8 cellular contexts compared by ENCODE assay signal in genomic region chr17:12545877-12546513, GRCh38.
DNase-seq lines count a peak whose midpoint lies in the region; ATAC-seq and TF ChIP-seq lines count a peak whose summit lies in the region.

No MANE protein-coding gene starts in this region.

- no peak overlapping the region for H3K27ac ChIP-seq in mammary epithelial cell (ENCODE audit: insufficient read depth, low read depth, low read length)
- no peak overlapping the region for H3K27ac ChIP-seq in aorta (ENCODE audit: low read depth in 1 of 2, low read length in 2 of 2)

- H3K4me3 Mint-ChIP-seq in activated CD4-positive, alpha-beta T cell treated with anti-CD3 and anti-CD28 coated beads for 36 hours: no peak overlapping the region
- no peak overlapping the region for H3K4me3 Mint-ChIP-seq in activated CD4-positive, alpha-beta T cell treated with anti-CD3 and anti-CD28 coated beads, Interleukin-2, amount 10 ng/mL, durations not matched to agents 7 days and 5 days

- no peak for ATAC-seq in activated CD4-positive, alpha-beta T cell treated with anti-CD3 and anti-CD28 coated beads for 36 hours
- ATAC-seq in HG02759 (IDR thresholded peaks at IDR 0.05; ENCODE audit: unreplicated experiment) (peak; percentile 80), left lobe of liver (peak; percentile 93), aorta (ENCODE audit: low FRiP score) (peak; percentile 64)

- H2AFZ ChIP-seq in mammary epithelial cell (ENCODE audit: low read depth, low read length): no peak overlapping the region

- H3K9ac ChIP-seq in mammary epithelial cell (ENCODE audit: insufficient read depth, low read length): no peak overlapping the region

- H3K4me3 ChIP-seq in mammary epithelial cell (replicated peaks in 1 of 3; ENCODE audit: insufficient read depth in 1 of 3, low read depth in 2 of 3, low read length in 3 of 3): no peak overlapping the region
- no peak overlapping the region for H3K4me3 ChIP-seq in aorta (ENCODE audit: low read length in 2 of 2)

- H3K27ac Mint-ChIP-seq in activated CD4-positive, alpha-beta T cell treated with anti-CD3 and anti-CD28 coated beads for 36 hours: no peak overlapping the region
- no peak overlapping the region for H3K27ac Mint-ChIP-seq in activated CD4-positive, alpha-beta T cell treated with anti-CD3 and anti-CD28 coated beads, Interleukin-2, amount 10 ng/mL, durations not matched to agents 7 days and 5 days

- no peaks in the 10 kb centered on the region for H3K4me1 ChIP-seq in mammary epithelial cell (ENCODE audit: insufficient read depth, low read length)
- peaks cover 0 to 5% of the 10 kb centered on the region in 2 donors for H3K4me1 ChIP-seq in aorta (ENCODE audit: control insufficient read depth in 1 of 2, insufficient read depth in 2 of 2, low read length in 2 of 2)

- TF ChIP-seq CTCF in mammary epithelial cell (conservative IDR thresholded peaks at IDR 0.05 in 1 of 2, IDR thresholded peaks at IDR 0.05 in 1 of 2; ENCODE audit: extremely low read depth in 1 of 2, insufficient read depth in 1 of 2, low read depth in 1 of 2, low read length in 2 of 2): peak; percentile 27 to 34

- no peaks in the 10 kb centered on the region for H3K4me1 Mint-ChIP-seq in activated CD4-positive, alpha-beta T cell treated with anti-CD3 and anti-CD28 coated beads for 36 hours
- no peaks in the 10 kb centered on the region for H3K4me1 Mint-ChIP-seq in activated CD4-positive, alpha-beta T cell treated with anti-CD3 and anti-CD28 coated beads, Interleukin-2, amount 10 ng/mL, durations not matched to agents 7 days and 5 days

- CTCF ChIA-PET in activated CD4-positive, alpha-beta T cell treated with anti-CD3 and anti-CD28 coated beads for 36 hours (lab: Charles Lee): interaction anchor here (0.5 to 1.2 kb wide), 3 partner anchors 38 to 1584 kb away, joined by 3 to 4 read pairs (median 3); no protein-coding TSS in a partner anchor
- CTCF ChIA-PET in activated CD4-positive, alpha-beta T cell treated with anti-CD3 and anti-CD28 coated beads, Interleukin-2, amount 10 ng/mL, durations not matched to agents 7 days and 5 days (lab: Charles Lee): interaction anchor here (0.9 kb wide), 1 partner anchor 15 kb away, joined by 3 read pairs; no protein-coding TSS in a partner anchor
- CTCF ChIA-PET in mammary epithelial cell (lab: Charles Lee; ENCODE audit: low non-redundant PET): interaction anchor here (0.6 kb wide), 1 partner anchor 608 kb away, joined by 3 read pairs; no protein-coding TSS in a partner anchor

- peaks cover 12% of the 10 kb centered on the region for H3K9me3 ChIP-seq in mammary epithelial cell (replicated peaks; ENCODE audit: insufficient read depth, low read length)
- H3K9me3 ChIP-seq in aorta (ENCODE audit: control insufficient read depth, low read length): no peaks in the 10 kb centered on the region

- WGBS in mammary epithelial cell (ENCODE audit: low coverage, missing lambda C conversion rate): 9% methylated on average over 9 of the region's 9 CpGs
- 24 to 27% methylated on average over 9 of the region's 9 CpGs for WGBS in aorta, 2 donors

- H3K27me3 Mint-ChIP-seq in activated CD4-positive, alpha-beta T cell treated with anti-CD3 and anti-CD28 coated beads for 36 hours: no peaks in the 10 kb centered on the region
- no peaks in the 10 kb centered on the region for H3K27me3 Mint-ChIP-seq in activated CD4-positive, alpha-beta T cell treated with anti-CD3 and anti-CD28 coated beads, Interleukin-2, amount 10 ng/mL, durations not matched to agents 7 days and 5 days

- H3K9me3 Mint-ChIP-seq in activated CD4-positive, alpha-beta T cell treated with anti-CD3 and anti-CD28 coated beads for 36 hours (ENCODE audit: low read depth): peaks cover 7% of the 10 kb centered on the region
- peaks cover 9% of the 10 kb centered on the region for H3K9me3 Mint-ChIP-seq in activated CD4-positive, alpha-beta T cell treated with anti-CD3 and anti-CD28 coated beads, Interleukin-2, amount 10 ng/mL, durations not matched to agents 7 days and 5 days

- POLR2A ChIA-PET in activated CD4-positive, alpha-beta T cell treated with anti-CD3 and anti-CD28 coated beads for 36 hours (lab: Charles Lee): interaction anchor here (0.6 kb wide), 1 partner anchor 119 kb away, joined by 3 read pairs; no protein-coding TSS in a partner anchor
- POLR2A ChIA-PET in activated CD4-positive, alpha-beta T cell treated with anti-CD3 and anti-CD28 coated beads, Interleukin-2, amount 10 ng/mL, durations not matched to agents 7 days and 5 days (lab: Charles Lee): no interaction called here

- in situ Hi-C loops in mammary epithelial cell (cut with MboI; ENCODE audit: low sequenced_read_pairs in 2 of 2): no loop called here

- intact Hi-C loops in activated CD4-positive, alpha-beta T cell treated with anti-CD3 and anti-CD28 coated beads for 36 hours (cut with DNase I, micrococcal nuclease): loop anchor here in 1 of 2 experiments (5.0 kb wide), 3 partner anchors 36 to 456 kb away; partner anchors contain the start of gene MYOCD
- intact Hi-C loops in mammary epithelial cell (cut with micrococcal nuclease) (no loop called here), aorta (cut with DNase I) (loop anchor here (5.0 to 10.0 kb wide), 5 partner anchors 179 to 459 kb away; no protein-coding TSS in a partner anchor)

- BruUV-seq in mammary epithelial cell (replicated peaks; lab: Mats Ljungman, UMichigan): no TSS peak

- H3K36me3 ChIP-seq in mammary epithelial cell (ENCODE audit: insufficient read depth, low read length) (no peaks in the 10 kb centered on the region), aorta (ENCODE audit: control insufficient read depth in 1 of 2, insufficient read depth in 2 of 2, low read length in 1 of 2) (no peaks in the 10 kb centered on the region)

- H3K4me2 ChIP-seq in mammary epithelial cell (ENCODE audit: insufficient read depth, low read depth, low read length): no peak overlapping the region

- dilution Hi-C loops in mammary epithelial cell (cut with HindIII; ENCODE audit: low sequenced_read_pairs): no loop called here

- H3K27me3 ChIP-seq in mammary epithelial cell (ENCODE audit: insufficient read depth, low read length): no peaks in the 10 kb centered on the region
- H3K27me3 ChIP-seq in aorta (ENCODE audit: control insufficient read depth in 1 of 2, insufficient read depth in 2 of 2, low read length in 1 of 2): no peaks in the 10 kb centered on the region

- peak; percentile 19 for DNase-seq in activated CD4-positive, alpha-beta T cell treated with anti-CD3 and anti-CD28 coated beads for 36 hours
- DNase-seq in activated CD4-positive, alpha-beta T cell treated with anti-CD3 and anti-CD28 coated beads, Interleukin-2, amount 10 ng/mL, durations not matched to agents 7 days and 5 days: no peak
- DNase-seq in NCI-H524 treated with DMSO at 0.1 percent for 48 hours (lab: John Stamatoyannopoulos, UW) (peak; percentile 3), mammary epithelial cell (no peak), left lobe of liver (ENCODE audit: low spot score) (no peak), aorta (no peak)
- DNase-seq in activated effector memory CD4-positive, alpha-beta T cell treated with anti-CD3 and anti-CD28 coated beads, Interleukin-2, amount 50 U/mL, for 16 hours: no peak

- no peaks in the 10 kb centered on the region for H3K36me3 Mint-ChIP-seq in activated CD4-positive, alpha-beta T cell treated with anti-CD3 and anti-CD28 coated beads for 36 hours (ENCODE audit: low read depth)
- H3K36me3 Mint-ChIP-seq in activated CD4-positive, alpha-beta T cell treated with anti-CD3 and anti-CD28 coated beads, Interleukin-2, amount 10 ng/mL, durations not matched to agents 7 days and 5 days (ENCODE audit: low read depth): no peaks in the 10 kb centered on the region

- no peaks in the 10 kb centered on the region for H4K20me1 ChIP-seq in mammary epithelial cell (ENCODE audit: insufficient read depth, low read length)

- no peaks in the 10 kb centered on the region for H3K79me2 ChIP-seq in mammary epithelial cell (ENCODE audit: insufficient read depth, low read length)

Comparison
In these comparisons a context has a peak if more than half of its experiments do, and no peak if none do; other contexts are left out.
1. DNase-seq: peak in activated CD4-positive, alpha-beta T cell treated with anti-CD3 and anti-CD28 coated beads for 36 hours (single experiment) and NCI-H524 treated with DMSO at 0.1 percent for 48 hours (single experiment); none in activated CD4-positive, alpha-beta T cell treated with anti-CD3 and anti-CD28 coated beads, Interleukin-2, amount 10 ng/mL, durations not matched to agents 7 days and 5 days (single experiment), mammary epithelial cell (single experiment), left lobe of liver (single experiment), aorta (0 of 2) and activated effector memory CD4-positive, alpha-beta T cell treated with anti-CD3 and anti-CD28 coated beads, Interleukin-2, amount 50 U/mL, for 16 hours (single experiment).